15 cellular contexts compared by ENCODE assay signal in genomic region chrX:25018682-25019081, GRCh38. TPM values are rescaled to one million over a fixed set of nuclear protein-coding genes. Genes with fewer than 3 reads are reported as not detected.
DNase-seq lines count a peak whose midpoint lies in the region; ATAC-seq and TF ChIP-seq lines count a peak whose summit lies in the region.
"Had no signal": no experiment of that assay in that cellular context is flagged by ENCODE, and none has a peak within 500 bp of the region (broad histone marks: within the 10 kb centered on the region; RNA-seq: fewer than 3 reads in every experiment).

No MANE protein-coding gene starts in this region.

- peaks cover 97% of the 10 kb centered on the region for H3K27me3 ChIP-seq in GM23338 (ENCODE audit: insufficient read depth)
- H3K27me3 ChIP-seq in esophagus muscularis mucosa = peaks cover 3 to 100% (median 78%) of the 10 kb centered on the region in 4 donors

- TF ChIP-seq POLR2A in esophagus muscularis mucosa (IDR thresholded peaks at IDR 0.05; ENCODE audit: low read depth) = no peak

- H3K36me3 Mint-ChIP-seq in GM23338 (ENCODE audit: low read depth) = peaks cover 3% of the 10 kb centered on the region; the same call in 1 of the 3 replicates
- peaks cover 4% of the 10 kb centered on the region for H3K36me3 Mint-ChIP-seq in brain
- H3K36me3 Mint-ChIP-seq in progenitor cell of endocrine pancreas (ENCODE audit: insufficient read depth) = no peaks in the 10 kb centered on the region

- ATAC-seq in GM23338 (no peak), HG02852 (IDR thresholded peaks at IDR 0.05; ENCODE audit: unreplicated experiment) (no peak)

- H2AFZ ChIP-seq in GM23338 = no peak overlapping the region

- H3K9me3 ChIP-seq in SK-N-MC (ENCODE audit: low read depth, low read length) (no peaks in the 10 kb centered on the region), esophagus muscularis mucosa (no peaks in the 10 kb centered on the region)
- H3K9me3 ChIP-seq: Caco-2 had no signal

- H3K4me1 ChIP-seq in GM23338 (ENCODE audit: insufficient read depth) = peaks cover 36% of the 10 kb centered on the region
- peaks cover 6 to 43% (median 31%) of the 10 kb centered on the region in 4 donors for H3K4me1 ChIP-seq in esophagus muscularis mucosa
- H3K4me1 ChIP-seq: Caco-2 had no signal

- H3K4me2 ChIP-seq in GM23338 = peak overlapping the region; percentile 84

- H3K4me3 ChIP-seq in GM23338 = peak overlapping the region; percentile 57; the same call in 1 of the 2 replicates
- peak overlapping the region; percentile 81; the same call in 1 of the 2 replicates for H3K4me3 ChIP-seq in SK-N-MC
- H3K4me3 ChIP-seq in esophagus muscularis mucosa = no peak overlapping the region

- 0 out of 3 replicates have a peak, but pooled peaks cover 3% of the 10 kb centered on the region for H3K9me3 Mint-ChIP-seq in GM23338
- H3K9me3 Mint-ChIP-seq in brain = peaks cover 0 to 13% (median 2%) of the 10 kb centered on the region in 5 experiments
- H3K9me3 Mint-ChIP-seq in progenitor cell of endocrine pancreas (ENCODE audit: low read depth) = no peaks in the 10 kb centered on the region
- H3K9me3 Mint-ChIP-seq: CD4-positive, alpha-beta T cell had no signal

- H3K4me1 Mint-ChIP-seq in GM23338 (peaks cover 37% of the 10 kb centered on the region), brain (peaks cover 80% of the 10 kb centered on the region), progenitor cell of endocrine pancreas (ENCODE audit: low read depth) (peaks cover 17% of the 10 kb centered on the region)

- H3K27me3 Mint-ChIP-seq in GM23338 (ENCODE audit: insufficient read depth, low read depth, poor library complexity) (peaks cover 93% of the 10 kb centered on the region), brain (peaks cover 84% of the 10 kb centered on the region), progenitor cell of endocrine pancreas (peaks cover 93% of the 10 kb centered on the region)

- H3K9ac ChIP-seq in SK-N-MC (ENCODE audit: insufficient read length) = no peak overlapping the region

- H3K27ac ChIP-seq in GM23338 (ENCODE audit: low read depth) (no peak overlapping the region), SK-N-MC (no peak overlapping the region), esophagus muscularis mucosa (replicated peaks in 1 of 4) (no peak overlapping the region)
- H3K27ac ChIP-seq: C4-2B had no signal

- no peak for TF ChIP-seq EP300 in esophagus muscularis mucosa (IDR thresholded peaks at IDR 0.05)

- H4K20me1 ChIP-seq in GM23338 (replicated peaks; ENCODE audit: insufficient read depth) = no peaks in the 10 kb centered on the region

- TF ChIP-seq CTCF in GM23338 (conservative IDR thresholded peaks at IDR 0.05; ENCODE audit: low read depth in 2 of 2) (no peak), brain (conservative IDR thresholded peaks at IDR 0.05) (no peak), progenitor cell of endocrine pancreas (IDR thresholded peaks at IDR 0.05; ENCODE audit: unreplicated experiment) (no peak), esophagus muscularis mucosa (IDR thresholded peaks at IDR 0.05) (no peak)

- intact Hi-C loops in esophagus muscularis mucosa (cut with DNase I) = no loop called here

- H3K27ac Mint-ChIP-seq in GM23338 = no peak overlapping the region
- peak overlapping the region in 2 of 5 experiments; percentile 74 to 98 for H3K27ac Mint-ChIP-seq in brain
- peak overlapping the region; percentile 82 for H3K27ac Mint-ChIP-seq in progenitor cell of endocrine pancreas
- H3K27ac Mint-ChIP-seq: CD4-positive, alpha-beta T cell; H9 had no signal

- H3K9me2 ChIP-seq in GM23338 (ENCODE audit: insufficient read depth) = no peaks in the 10 kb centered on the region

- 31% methylated on average over 3 of the region's 3 CpGs for WGBS in esophagus muscularis mucosa

- DNase-seq in GM23338 (ENCODE audit: low spot score) (no peak), SK-N-MC (ENCODE audit: low read depth, low spot score) (no peak), progenitor cell of endocrine pancreas (ENCODE audit: low spot score, unreplicated experiment) (no peak), superior temporal gyrus (ENCODE audit: extremely low spot score) (no peak), esophagus muscularis mucosa (ENCODE audit: extremely low spot score) (no peak)
- DNase-seq: AML-193; Caco-2; CD4-positive, alpha-beta T cell; GOT3; H9 had no signal

- H3F3A ChIP-seq in GM23338 (replicated peaks; ENCODE audit: low read depth) = no peaks in the 10 kb centered on the region

- H3K4me3 Mint-ChIP-seq in GM23338 = peak overlapping the region; percentile 46; the same call in 1 of the 3 replicates
- H3K4me3 Mint-ChIP-seq in brain = peak overlapping the region in 4 of 5 experiments; percentile 50 to 88 (median 72)
- no peak overlapping the region for H3K4me3 Mint-ChIP-seq in progenitor cell of endocrine pancreas (ENCODE audit: low read depth)
- H3K4me3 Mint-ChIP-seq: CD4-positive, alpha-beta T cell had no signal

- H3K36me3 ChIP-seq in GM23338 (ENCODE audit: insufficient read depth) (no peaks in the 10 kb centered on the region), SK-N-MC (ENCODE audit: insufficient read depth, low read length) (no peaks in the 10 kb centered on the region), esophagus muscularis mucosa (no peaks in the 10 kb centered on the region)

- H3K79me2 ChIP-seq in GM23338 (replicated peaks; ENCODE audit: insufficient read depth) = no peaks in the 10 kb centered on the region

TF ChIP-seq in GM23338, 12 proteins besides CTCF, POLR2A, EP300 and RAD21:
- TF ChIP-seq ZNF114 (CRISPR knock-in tag; IDR thresholded peaks at IDR 0.05) (no peak), CREB1 (CRISPR knock-in tag; IDR thresholded peaks at IDR 0.05; ENCODE audit: low read depth) (no peak), STAT1 (IDR thresholded peaks at IDR 0.05; ENCODE audit: unreplicated experiment) (no peak), EZH2phosphoT487 (IDR thresholded peaks at IDR 0.05; ENCODE audit: unreplicated experiment) (no peak), ETS1 (IDR thresholded peaks at IDR 0.05) (no peak), EZH2 (IDR thresholded peaks at IDR 0.05; ENCODE audit: low read depth, unreplicated experiment) (peak; percentile 32), JUNB (IDR thresholded peaks at IDR 0.05; ENCODE audit: unreplicated experiment) (no peak)
TF ChIP-seq in GM23338: peak in this region for 1.

RNA-seq across cellular contexts. Expression of gene ARX, which starts 2.9 kb away (rescaled TPM):
- total RNA-seq in GM23338 (2014; rRNA removed; shearing (Covaris generic)) = not detected in 2 replicates
- 0.07 and 0.13 TPM in 2 replicates for polyA plus RNA-seq in GM23338 (2016; fragmentation: Nextera tagmentation; extraction: Ambion mirVana)
- 1.6 TPM for polyA plus RNA-seq in brain (ENCODE audit: insufficient read depth, low read depth, low replicate concordance)
- total RNA-seq in progenitor cell of endocrine pancreas = 4.5 and 5.8 TPM in 2 replicates
- total RNA-seq in esophagus muscularis mucosa = not detected
- total RNA-seq: CD4-positive, alpha-beta T cell; HT-29 had no signal
- polyA plus RNA-seq: BJ had no signal

Comparison
In these comparisons a context has a peak if more than half of its experiments do, and no peak if none do; other contexts are left out.
1. H3K4me3 ChIP-seq: peak in GM23338 (single experiment) and SK-N-MC (single experiment); none in esophagus muscularis mucosa (0 of 4).